In the genomic region with DNA sequence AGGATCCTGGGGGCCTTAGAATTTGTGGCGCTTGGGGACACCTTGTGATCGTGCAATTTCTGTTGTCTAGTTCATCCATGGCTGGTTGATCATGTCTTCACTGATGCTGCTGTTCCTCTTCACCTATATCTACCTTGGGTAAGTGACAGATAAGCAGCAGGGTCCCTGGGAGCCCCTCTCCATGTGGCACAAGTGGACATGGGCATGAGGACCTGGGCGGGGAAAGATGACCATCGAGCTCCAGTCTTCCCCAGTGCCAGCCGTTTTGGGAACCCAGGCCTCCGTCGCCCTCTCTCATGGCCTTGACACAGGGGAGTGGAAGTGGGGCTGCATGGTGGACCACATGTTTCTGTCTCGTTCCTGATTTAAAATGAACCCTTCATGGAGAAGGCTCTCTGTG, we compare ENCODE assay signal across 17 cellular contexts. TPM values are rescaled to one million over a fixed set of nuclear protein-coding genes. Genes with fewer than 3 reads are reported as not detected.
DNase-seq lines count a peak whose midpoint lies in the region; TF ChIP-seq lines count a peak whose summit lies in the region.
"Had no signal": no experiment of that assay in that cellular context is flagged by ENCODE, and none has a peak within 500 bp of the region (broad histone marks: within the 10 kb centered on the region; RNA-seq: fewer than 3 reads in every experiment).

No MANE protein-coding gene starts in this region.

- H3K27me3 ChIP-seq in left ventricle myocardium inferior (ENCODE audit: low read depth) (no peaks in the 10 kb centered on the region), spleen (replicated peaks in 1 of 7) (no peaks in the 10 kb centered on the region)

- H3K4me3 Mint-ChIP-seq in endothelial cell (ENCODE audit: unreplicated experiment), result peak overlapping the region; percentile 42
- H3K4me3 Mint-ChIP-seq: B cell; CD4-positive, alpha-beta T cell; CD8-positive, alpha-beta T cell had no signal

- intact Hi-C loops in cardiac septum (cut with DNase I), result no loop called here
- intact Hi-C loops in left ventricle myocardium inferior (cut with micrococcal nuclease), result no loop called here
- intact Hi-C loops in spleen (cut with DNase I; ENCODE audit: low total_unique reads), result no loop called here

- H3K9me3 ChIP-seq in left ventricle myocardium inferior (replicated peaks), result no peaks in the 10 kb centered on the region
- no peaks in the 10 kb centered on the region for H3K9me3 ChIP-seq in spleen
- H3K9me3 ChIP-seq: A549, Caco-2 had no signal

- DNase-seq in cardiac septum (ENCODE audit: low spot score) (peak; percentile 57), left ventricle myocardium inferior (no peak), endothelial cell (ENCODE audit: low spot score) (no peak), spleen (peak; percentile 32), HPDE6-E6E7 (ENCODE audit: extremely low spot score) (no peak)
- no peak for DNase-seq in activated naive CD4-positive, alpha-beta T cell treated with Interleukin-2 at 50 U/mL for 16 hours
- DNase-seq: AML-193; Caco-2; Calu3; CD4-positive, alpha-beta T cell; CD8-positive, alpha-beta T cell; DMS79 treated with DMSO at 0.1 percent for 48 hours; GF-D8 had no signal

- H3K27ac ChIP-seq in left ventricle myocardium inferior (replicated peaks), result no peak overlapping the region
- H3K27ac ChIP-seq in spleen, result no peak overlapping the region
- H3K27ac ChIP-seq: 22Rv1, A549, C4-2B had no signal

- peaks cover 51% of the 10 kb centered on the region for H3K36me3 ChIP-seq in left ventricle myocardium inferior
- H3K36me3 ChIP-seq in spleen, result peaks cover 0 to 79% (median 42%) of the 10 kb centered on the region in 6 donors

- H3K27ac Mint-ChIP-seq in endothelial cell (ENCODE audit: unreplicated experiment), result no peak overlapping the region
- H3K27ac Mint-ChIP-seq: B cell; CD4-positive, alpha-beta T cell; CD8-positive, alpha-beta T cell had no signal

- WGBS in spleen, 5 donors, result 84 to 96% (median 92%) methylated on average over 8 of the region's 8 CpGs

- H3K4me1 Mint-ChIP-seq in endothelial cell (ENCODE audit: unreplicated experiment), result peaks cover 37% of the 10 kb centered on the region

- H3K27me3 Mint-ChIP-seq in endothelial cell (ENCODE audit: unreplicated experiment), result peaks cover 5% of the 10 kb centered on the region
- H3K27me3 Mint-ChIP-seq: B cell; CD4-positive, alpha-beta T cell had no signal

- no peak for TF ChIP-seq POLR2A in spleen (IDR thresholded peaks at IDR 0.05)

- H3K9me3 Mint-ChIP-seq in endothelial cell (ENCODE audit: unreplicated experiment), result no peaks in the 10 kb centered on the region
- H3K9me3 Mint-ChIP-seq: CD4-positive, alpha-beta T cell; CD8-positive, alpha-beta T cell had no signal

- H3K36me3 Mint-ChIP-seq in endothelial cell (ENCODE audit: low read depth, unreplicated experiment), result peaks cover 23% of the 10 kb centered on the region

- H3K4me3 ChIP-seq in left ventricle myocardium inferior (no peak overlapping the region), spleen (no peak overlapping the region)
- H3K4me3 ChIP-seq: A549 had no signal

- H3K4me1 ChIP-seq in left ventricle myocardium inferior (peaks cover 58% of the 10 kb centered on the region), spleen (peaks cover 20 to 53% (median 41%) of the 10 kb centered on the region in 6 donors)
- H3K4me1 ChIP-seq: Caco-2 had no signal

- TF ChIP-seq CTCF in left ventricle myocardium inferior (IDR thresholded peaks at IDR 0.05; ENCODE audit: borderline replicate concordance) (no peak), endothelial cell (IDR thresholded peaks at IDR 0.05; ENCODE audit: unreplicated experiment) (no peak), spleen (IDR thresholded peaks at IDR 0.05 in 8 of 11, conservative IDR thresholded peaks at IDR 0.05 in 3 of 11) (no peak)

RNA-seq across cellular contexts. Expression of a gene that starts 17.6 kb away (rescaled TPM):
- total RNA-seq in cardiac septum (21.5 TPM), left ventricle myocardium inferior (16.6 TPM), endothelial cell (ENCODE audit: unreplicated experiment) (19.8 TPM), spleen (10 to 100 TPM; 24.5 to 57.0 (median 38.3) TPM)
- polyA plus RNA-seq in spleen, result 10 to 100 TPM in 1 of 3 donors, 1 to 10 TPM in 2; 6.3 to 16.7 (median 8.9) TPM

RNA-seq across cellular contexts. Expression of a gene that starts 52.1 kb away (rescaled TPM):
- 168 TPM for total RNA-seq in cardiac septum
- total RNA-seq in left ventricle myocardium inferior, result 357 TPM
- total RNA-seq in endothelial cell (ENCODE audit: unreplicated experiment), result 22.7 TPM
- total RNA-seq in spleen, result 10 to 100 TPM; 31.0 to 44.7 (median 38.1) TPM
- 10 to 100 TPM; 44.9 to 59.4 (median 52.4) TPM for polyA plus RNA-seq in spleen

Comparison
In these comparisons a context has a peak if more than half of its experiments do, and no peak if none do; other contexts are left out.
1. DNase-seq: peak in cardiac septum (single experiment) and spleen (single experiment); none in left ventricle myocardium inferior (single experiment), endothelial cell (single experiment), HPDE6-E6E7 (single experiment) and activated naive CD4-positive, alpha-beta T cell treated with Interleukin-2 at 50 U/mL for 16 hours (single experiment).